In genomic region chr3:147680820-147681488, GRCh38 we compare ENCODE assay signal across 22 cellular contexts.
DNase-seq lines count a peak whose midpoint lies in the region; ATAC-seq and TF ChIP-seq lines count a peak whose summit lies in the region.
"Had no signal": no experiment of that assay in that cellular context is flagged by ENCODE, and none has a peak within 500 bp of the region (broad histone marks: within the 10 kb centered on the region; RNA-seq: fewer than 3 reads in every experiment).

No MANE protein-coding gene starts in this region.

- POLR2A ChIA-PET in Caco-2 (lab: Charles Lee): no interaction called here

- H3K4me3 Mint-ChIP-seq in GM23338 (no peak overlapping the region), brain (peak overlapping the region; percentile 22 to 72 (median 49)), Caco-2 (ENCODE audit: unreplicated experiment) (no peak overlapping the region)
- H3K4me3 Mint-ChIP-seq: activated B cell treated with CpG ODN at 0.5 μM for 24 hours; activated CD8-positive, alpha-beta T cell treated with anti-CD3 and anti-CD28 coated beads for 36 hours; activated naive CD8-positive, alpha-beta T cell treated with anti-CD3 and anti-CD28 coated beads for 36 hours; activated T-helper 1 cell treated with anti-CD3 and anti-CD28 coated beads, Interleukin-12 subunit alpha, Interleukin-12 subunit beta, Interleukin-2, Interleukin-4 antibody, amounts not matched to agents 30 ng/mL and 10 ng/mL and 1 ng/mL, durations not matched to agents 14 hours and 24 hours and 36 hours; T-helper 1 cell treated with Interleukin-12 subunit alpha and Interleukin-12 subunit beta and Interleukin-4 antibody, amounts not matched to agents 30 μg/mL and 1 μg/mL, for 36 hours had no signal

- H3K27me3 Mint-ChIP-seq in GM23338 (ENCODE audit: insufficient read depth, low read depth, poor library complexity): no peaks in the 10 kb centered on the region
- no peaks in the 10 kb centered on the region for H3K27me3 Mint-ChIP-seq in brain
- H3K27me3 Mint-ChIP-seq in Caco-2 (ENCODE audit: insufficient read depth, unreplicated experiment): peaks cover 3% of the 10 kb centered on the region
- H3K27me3 Mint-ChIP-seq: activated B cell treated with CpG ODN at 0.5 μM for 24 hours; activated CD8-positive, alpha-beta T cell treated with anti-CD3 and anti-CD28 coated beads for 36 hours; activated naive CD8-positive, alpha-beta T cell treated with anti-CD3 and anti-CD28 coated beads for 36 hours; CD4-positive, CD25-positive, alpha-beta regulatory T cell had no signal

- TF ChIP-seq CTCF in GM23338 (conservative IDR thresholded peaks at IDR 0.05; ENCODE audit: low read depth in 2 of 2) (no peak), brain (conservative IDR thresholded peaks at IDR 0.05) (no peak), neural cell (IDR thresholded peaks at IDR 0.05; ENCODE audit: poor library complexity, severe bottlenecking) (no peak), Caco-2 (IDR thresholded peaks at IDR 0.05; ENCODE audit: insufficient read depth in 1 of 2, low read depth in 1 of 2, low read length in 1 of 2, severe bottlenecking in 1 of 2, unreplicated experiment in 1 of 2) (no peak)

- H3K27ac Mint-ChIP-seq in GM23338 (peak overlapping the region; percentile 67; the same call in 1 of the 2 replicates), brain (peak overlapping the region; percentile 20 to 93 (median 83)), Caco-2 (ENCODE audit: unreplicated experiment) (no peak overlapping the region)
- H3K27ac Mint-ChIP-seq: activated B cell treated with CpG ODN at 0.5 μM for 24 hours; activated CD8-positive, alpha-beta T cell treated with anti-CD3 and anti-CD28 coated beads for 36 hours; activated naive CD8-positive, alpha-beta T cell treated with anti-CD3 and anti-CD28 coated beads for 36 hours; activated T-helper 1 cell treated with anti-CD3 and anti-CD28 coated beads, Interleukin-12 subunit alpha, Interleukin-12 subunit beta, Interleukin-2, Interleukin-4 antibody, amounts not matched to agents 30 ng/mL and 10 ng/mL and 1 ng/mL, durations not matched to agents 14 hours and 24 hours and 36 hours; CD4-positive, CD25-positive, alpha-beta regulatory T cell; T-helper 1 cell treated with Interleukin-12 subunit alpha and Interleukin-12 subunit beta and Interleukin-4 antibody, amounts not matched to agents 30 μg/mL and 1 μg/mL, for 36 hours had no signal

- H4K20me1 ChIP-seq in GM23338 (replicated peaks; ENCODE audit: insufficient read depth) (no peaks in the 10 kb centered on the region), neural cell (ENCODE audit: insufficient read depth) (no peaks in the 10 kb centered on the region)

- peak; percentile 48 for TF ChIP-seq EP300 in neural cell (conservative IDR thresholded peaks at IDR 0.05; ENCODE audit: poor library complexity, severe bottlenecking)

- no peaks in the 10 kb centered on the region for H3K4me1 ChIP-seq in GM23338 (ENCODE audit: insufficient read depth)
- no peaks in the 10 kb centered on the region for H3K4me1 ChIP-seq in Caco-2
- H3K4me1 ChIP-seq: SJCRH30 had no signal

- no peak for TF ChIP-seq RAD21 in neural cell (conservative IDR thresholded peaks at IDR 0.05)

- no peaks in the 10 kb centered on the region for H3F3A ChIP-seq in GM23338 (replicated peaks; ENCODE audit: low read depth)
- no peaks in the 10 kb centered on the region for H3F3A ChIP-seq in neural cell (ENCODE audit: insufficient read depth, low read length, poor library complexity, severe bottlenecking)

- H2AFZ ChIP-seq in GM23338 (peak overlapping the region; percentile 35; the same call in 1 of the 2 replicates), neural cell (ENCODE audit: low read depth, low read length) (no peak overlapping the region)
- H2AFZ ChIP-seq: GM23248 had no signal

- no peak overlapping the region for H3K27ac ChIP-seq in GM23338 (ENCODE audit: low read depth)
- H3K27ac ChIP-seq in neural cell (ENCODE audit: low read length): no peak overlapping the region
- H3K27ac ChIP-seq: GM23248, SJCRH30 had no signal

- DNase-seq in GM23338 (ENCODE audit: low spot score) (no peak), Right ventricle myocardium superior (peak; percentile 77), NCI-H2171 treated with DMSO at 0.1 percent for 48 hours (lab: John Stamatoyannopoulos, UW) (no peak), Caco-2 (no peak), OCI-M1 (lab: John Stamatoyannopoulos, UW) (no peak)
- DNase-seq: ACHN; activated B cell treated with CpG ODN at 0.5 μM for 24 hours; activated CD8-positive, alpha-beta T cell treated with anti-CD3 and anti-CD28 coated beads for 36 hours; activated naive CD8-positive, alpha-beta T cell treated with anti-CD3 and anti-CD28 coated beads for 36 hours; CD4-positive, CD25-positive, alpha-beta regulatory T cell; DMS79; effector CD8-positive, alpha-beta T cell; GM23248; NCI-H2081; NCI-H526; SJCRH30; stimulated activated CD4-positive, alpha-beta T cell treated with anti-CD3 and anti-CD28 coated beads, Interleukin-2, amount 100 ng/mL, for 48 hours had no signal

- H3K4me1 Mint-ChIP-seq in GM23338 (no peaks in the 10 kb centered on the region), brain (peaks cover 23% of the 10 kb centered on the region), Caco-2 (ENCODE audit: low read depth, unreplicated experiment) (no peaks in the 10 kb centered on the region)
- H3K4me1 Mint-ChIP-seq: activated B cell treated with CpG ODN at 0.5 μM for 24 hours; activated naive CD8-positive, alpha-beta T cell treated with anti-CD3 and anti-CD28 coated beads for 36 hours; CD4-positive, CD25-positive, alpha-beta regulatory T cell had no signal

- H3K36me3 Mint-ChIP-seq in GM23338 (ENCODE audit: low read depth) (no peaks in the 10 kb centered on the region), brain (no peaks in the 10 kb centered on the region), Caco-2 (ENCODE audit: insufficient read depth, unreplicated experiment) (no peaks in the 10 kb centered on the region)
- H3K36me3 Mint-ChIP-seq: activated naive CD8-positive, alpha-beta T cell treated with anti-CD3 and anti-CD28 coated beads for 36 hours; CD4-positive, CD25-positive, alpha-beta regulatory T cell had no signal

- H3K27me3 ChIP-seq in GM23338 (ENCODE audit: insufficient read depth) (no peaks in the 10 kb centered on the region), neural cell (ENCODE audit: insufficient read depth, low read depth, low read length) (no peaks in the 10 kb centered on the region), Caco-2 (replicated peaks; ENCODE audit: control insufficient read depth, insufficient read depth, low read length) (no peaks in the 10 kb centered on the region)
- H3K27me3 ChIP-seq: SJCRH30 had no signal

- BruUV-seq in Caco-2 (replicated peaks; lab: Mats Ljungman, UMichigan): no TSS peak

- intact Hi-C loops in Right ventricle myocardium superior (cut with DNase I) (no loop called here), Caco-2 (cut with micrococcal nuclease; ENCODE audit: unreplicated experiment) (no loop called here)

- ATAC-seq in GM23338: peak; percentile 32; the same call in 2 of the 3 replicates
- ATAC-seq in Right ventricle myocardium superior (ENCODE audit: poor library complexity): peak; percentile 100
- no peak for ATAC-seq in HG02973 (IDR thresholded peaks at IDR 0.05; ENCODE audit: unreplicated experiment)
- ATAC-seq: activated CD8-positive, alpha-beta T cell treated with anti-CD3 and anti-CD28 coated beads for 36 hours had no signal

- H3K36me3 ChIP-seq in GM23338 (ENCODE audit: insufficient read depth): no peaks in the 10 kb centered on the region
- H3K36me3 ChIP-seq in neural cell (ENCODE audit: insufficient read depth, low read length): no peaks in the 10 kb centered on the region
- no peaks in the 10 kb centered on the region for H3K36me3 ChIP-seq in Caco-2 (ENCODE audit: control insufficient read depth, insufficient read depth, low read length)
- H3K36me3 ChIP-seq: SJCRH30 had no signal

- H3K9me2 ChIP-seq in GM23338 (ENCODE audit: insufficient read depth) (no peaks in the 10 kb centered on the region; the same call in 1 of the 2 replicates), neural cell (ENCODE audit: insufficient read depth, low read length) (no peaks in the 10 kb centered on the region)

- H3K4me2 ChIP-seq in GM23338 (no peak overlapping the region), neural cell (ENCODE audit: low read length) (no peak overlapping the region)

- H3K4me3 ChIP-seq in GM23338: no peak overlapping the region
- peak overlapping the region; percentile 15 for H3K4me3 ChIP-seq in neural cell (ENCODE audit: low read length)
- no peak overlapping the region for H3K4me3 ChIP-seq in Caco-2 (ENCODE audit: low read depth, low read length)
- H3K4me3 ChIP-seq: GM23248, SJCRH30 had no signal

- H3K9me3 ChIP-seq in neural cell (ENCODE audit: low read length) (no peaks in the 10 kb centered on the region), Caco-2 (no peaks in the 10 kb centered on the region)
- H3K9me3 ChIP-seq: SJCRH30 had no signal

- peaks cover 2% of the 10 kb centered on the region; the same call in 2 of the 3 replicates for H3K9me3 Mint-ChIP-seq in GM23338
- H3K9me3 Mint-ChIP-seq in brain: peaks cover 3 to 7% (median 6%) of the 10 kb centered on the region in 5 experiments
- no peaks in the 10 kb centered on the region for H3K9me3 Mint-ChIP-seq in Caco-2 (ENCODE audit: unreplicated experiment)
- H3K9me3 Mint-ChIP-seq: activated T-helper 1 cell treated with anti-CD3 and anti-CD28 coated beads, Interleukin-12 subunit alpha, Interleukin-12 subunit beta, Interleukin-2, Interleukin-4 antibody, amounts not matched to agents 30 ng/mL and 10 ng/mL and 1 ng/mL, durations not matched to agents 14 hours and 24 hours and 36 hours; T-helper 1 cell treated with Interleukin-12 subunit alpha and Interleukin-12 subunit beta and Interleukin-4 antibody, amounts not matched to agents 30 μg/mL and 1 μg/mL, for 36 hours had no signal

- peak overlapping the region; percentile 32 for H3K9ac ChIP-seq in neural cell (ENCODE audit: low read length)
- H3K9ac ChIP-seq: GM23248 had no signal

- no peaks in the 10 kb centered on the region for H3K79me2 ChIP-seq in GM23338 (replicated peaks; ENCODE audit: insufficient read depth)
- H3K79me2 ChIP-seq in neural cell (replicated peaks; ENCODE audit: insufficient read depth, low read length): no peaks in the 10 kb centered on the region

- CTCF ChIA-PET in Caco-2 (lab: Charles Lee): no interaction called here

TF ChIP-seq in neural cell, 6 proteins besides CTCF, POLR2A, EP300 and RAD21:
- TF ChIP-seq MXI1 (conservative IDR thresholded peaks at IDR 0.05; ENCODE audit: poor library complexity, severe bottlenecking) (no peak), POLR2AphosphoS5 (IDR thresholded peaks at IDR 0.05) (peak; percentile 52)

Comparison
In these comparisons a context has a peak if more than half of its experiments do, and no peak if none do; other contexts are left out.
1. H3K4me3 Mint-ChIP-seq: peak in brain (5 of 5); none in GM23338 (single experiment) and Caco-2 (single experiment).